17 cellular contexts compared by ENCODE assay signal in the genomic region with DNA sequence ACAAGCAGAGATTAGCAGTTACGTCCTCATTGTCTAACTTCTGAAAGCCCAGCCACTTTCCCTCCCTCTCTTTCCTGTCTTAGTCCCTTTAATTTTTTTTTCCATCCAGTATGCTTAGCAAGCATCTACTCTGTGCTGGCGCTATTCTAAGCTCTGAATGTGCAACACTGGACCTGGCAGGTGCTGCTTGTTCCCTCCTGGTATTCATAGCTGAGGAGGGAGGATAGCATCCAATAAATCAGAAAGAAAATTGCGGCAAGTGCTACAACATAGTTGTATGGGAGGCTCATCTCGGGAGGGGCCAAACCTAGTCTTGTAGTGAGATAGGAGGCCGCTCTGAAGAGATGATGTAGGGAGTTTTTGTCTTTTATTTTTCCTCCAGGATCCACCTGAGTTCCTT.
DNase-seq lines count a peak whose midpoint lies in the region; ATAC-seq and TF ChIP-seq lines count a peak whose summit lies in the region.
"Had no signal": no experiment of that assay in that cellular context is flagged by ENCODE, and none has a peak within 500 bp of the region (broad histone marks: within the 10 kb centered on the region; RNA-seq: fewer than 3 reads in every experiment).

No MANE protein-coding gene starts in this region.

- TF ChIP-seq CTCF in PC-9 (conservative IDR thresholded peaks at IDR 0.05) = no peak

- H3F3A ChIP-seq in PC-9 (ENCODE audit: insufficient read depth, low read depth) = no peaks in the 10 kb centered on the region

- H3K9ac ChIP-seq in skeletal muscle tissue (ENCODE audit: low read depth in 1 of 3, low read length in 3 of 3) = peak overlapping the region in 2 of 3 donors; percentile 18 to 59

- DNase-seq in G401 (ENCODE audit: low spot score) = peak; percentile 81
- peak; percentile 78 for DNase-seq in cerebellar cortex (ENCODE audit: low spot score)
- DNase-seq in right cardiac atrium = no peak
- DNase-seq in NCI-H187 (lab: John Stamatoyannopoulos, UW) = no peak
- no peak for DNase-seq in PC-9
- DNase-seq in DMS153 (lab: John Stamatoyannopoulos, UW) = no peak
- DNase-seq: ACHN; BE2C; CD4-positive, CD25-positive, alpha-beta regulatory T cell; CD8-positive, alpha-beta memory T cell; COR-L47; DMS 273 treated with DMSO at 0.1 percent for 48 hours; GDM1; HCEC 1CT; IMR-90 had no signal

- no TSS peak for BruUV-seq in PC-9 (replicated peaks; lab: Mats Ljungman, UMichigan)

- H4K20me1 ChIP-seq in PC-9 (ENCODE audit: insufficient read depth) = no peaks in the 10 kb centered on the region

- H3K79me2 ChIP-seq in PC-9 (ENCODE audit: low read depth) = no peaks in the 10 kb centered on the region

- H3K9me3 ChIP-seq in right cardiac atrium (ENCODE audit: control insufficient read depth, low read length) = no peaks in the 10 kb centered on the region
- H3K9me3 ChIP-seq in skeletal muscle tissue (ENCODE audit: control insufficient read depth in 3 of 3, low read length in 3 of 3) = no peaks in the 10 kb centered on the region
- H3K9me3 ChIP-seq in PC-9 (ENCODE audit: insufficient read depth, low read depth) = no peaks in the 10 kb centered on the region
- H3K9me3 ChIP-seq: BE2C had no signal

- CTCF ChIA-PET in PC-9 (lab: Charles Lee) = no interaction called here

- H3K27me3 ChIP-seq in right cardiac atrium (ENCODE audit: control insufficient read depth, insufficient read depth) (no peaks in the 10 kb centered on the region), skeletal muscle tissue (ENCODE audit: control insufficient read depth in 3 of 3, insufficient read depth in 3 of 3, low read length in 3 of 3) (no peaks in the 10 kb centered on the region), PC-9 (ENCODE audit: insufficient read depth, low read depth) (peaks cover 14% of the 10 kb centered on the region; the same call in 1 of the 2 replicates)
- H3K27me3 ChIP-seq: BE2C had no signal

- POLR2A ChIA-PET in PC-9 (lab: Charles Lee; ENCODE audit: unreplicated experiment) = no interaction called here

- in situ Hi-C loops in G401 (cut with HindIII; ENCODE audit: low sequenced_read_pairs) = no loop called here

- H2AFZ ChIP-seq in PC-9 = no peak overlapping the region
- H2AFZ ChIP-seq: GM23338 had no signal

- ATAC-seq in right cardiac atrium = peak in 1 of 2 donors; percentile 58
- ATAC-seq: GM23338 had no signal

- no peak overlapping the region for H3K4me2 ChIP-seq in PC-9
- H3K4me2 ChIP-seq: GM23338 had no signal

- H3K27ac ChIP-seq in right cardiac atrium (ENCODE audit: low read length) = peak overlapping the region; percentile 19
- peak overlapping the region; percentile 62 for H3K27ac ChIP-seq in skeletal muscle tissue (ENCODE audit: low read depth, low read length)
- H3K27ac ChIP-seq in PC-9 = no peak overlapping the region

- H3K4me1 ChIP-seq in right cardiac atrium (ENCODE audit: control insufficient read depth, insufficient read depth, low read length) = no peaks in the 10 kb centered on the region
- H3K4me1 ChIP-seq in skeletal muscle tissue (ENCODE audit: control insufficient read depth in 3 of 3, insufficient read depth in 3 of 3, low read length in 3 of 3) = peaks cover 17 to 30% (median 26%) of the 10 kb centered on the region in 3 donors
- no peaks in the 10 kb centered on the region for H3K4me1 ChIP-seq in PC-9 (replicated peaks; ENCODE audit: insufficient read depth)
- H3K4me1 ChIP-seq: BE2C had no signal

- intact Hi-C loops in right cardiac atrium (cut with DNase I) (loop anchor here in 1 of 4 donors (10.0 kb wide), 1 partner anchor 146 kb away; no protein-coding TSS in a partner anchor), PC-9 (cut with micrococcal nuclease; ENCODE audit: unreplicated experiment) (no loop called here)

- H3K4me3 ChIP-seq in right cardiac atrium (ENCODE audit: low read length) (no peak overlapping the region), skeletal muscle tissue (ENCODE audit: low read length in 3 of 3) (peak overlapping the region in 2 of 3 donors; percentile 3 to 47), PC-9 (no peak overlapping the region)
- H3K4me3 ChIP-seq: GM23338 had no signal

- WGBS in right cardiac atrium = 77% methylated on average over 5 of the region's 5 CpGs

- H3K36me3 ChIP-seq in skeletal muscle tissue (ENCODE audit: control insufficient read depth in 3 of 3, insufficient read depth in 3 of 3, low read length in 3 of 3) (no peaks in the 10 kb centered on the region), PC-9 (ENCODE audit: low read depth) (no peaks in the 10 kb centered on the region)
- H3K36me3 ChIP-seq: BE2C had no signal

- H3K9me2 ChIP-seq in PC-9 (ENCODE audit: insufficient read depth) = no peaks in the 10 kb centered on the region; the same call in 1 of the 2 replicates

Comparison
In these comparisons a context has a peak if more than half of its experiments do, and no peak if none do; other contexts are left out.
1. DNase-seq: peak in G401 (single experiment) and cerebellar cortex (single experiment); none in right cardiac atrium (0 of 3), NCI-H187 (0 of 2), PC-9 (0 of 2) and DMS153 (single experiment).
2. H3K4me3 ChIP-seq: peak in skeletal muscle tissue (2 of 3); none in right cardiac atrium (single experiment) and PC-9 (single experiment).